Comparison of ENCODE assay signal across 20 cellular contexts in the genomic region with DNA sequence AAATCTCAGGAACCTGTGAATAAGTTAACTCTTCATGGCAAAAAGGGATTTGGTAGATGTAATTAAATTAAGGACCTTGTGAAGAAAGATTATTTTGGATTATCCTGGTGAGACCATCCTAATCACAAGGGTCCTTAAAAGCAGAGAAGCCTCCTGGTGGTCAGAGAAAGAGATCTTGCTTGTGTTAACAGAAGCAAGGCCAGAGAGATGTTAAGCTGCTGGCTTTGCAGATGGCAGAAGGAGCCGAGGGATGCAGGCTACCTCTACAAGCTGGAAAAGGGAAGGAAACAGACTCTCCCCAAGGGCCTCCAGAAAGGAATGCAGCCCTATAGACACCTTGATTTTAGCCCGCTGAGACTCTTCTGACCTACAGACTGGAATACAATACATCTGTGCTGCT.
DNase-seq lines count a peak whose midpoint lies in the region; ATAC-seq and TF ChIP-seq lines count a peak whose summit lies in the region.
"Had no signal": no experiment of that assay in that cellular context is flagged by ENCODE, and none has a peak within 500 bp of the region (broad histone marks: within the 10 kb centered on the region; RNA-seq: fewer than 3 reads in every experiment).

No MANE protein-coding gene starts in this region.

- no peak for TF ChIP-seq POLR2A in gastrocnemius medialis (IDR thresholded peaks at IDR 0.05)

- no peaks in the 10 kb centered on the region for H3K27me3 ChIP-seq in iPS DF 6.9 (ENCODE audit: control insufficient read depth, insufficient read depth, low read length)
- H3K27me3 ChIP-seq in effector memory CD4-positive, alpha-beta T cell (replicated peaks; ENCODE audit: control insufficient read depth, insufficient read depth, low read length, poor library complexity, severe bottlenecking), result no peaks in the 10 kb centered on the region
- no peaks in the 10 kb centered on the region for H3K27me3 ChIP-seq in gastrocnemius medialis
- H3K27me3 ChIP-seq: Peyer's patch had no signal

- POLR2A ChIA-PET in WTC11 (lab: Charles Lee), result no interaction called here

- no peaks in the 10 kb centered on the region for H3K36me3 Mint-ChIP-seq in WTC11

- no peaks in the 10 kb centered on the region for H3K27me3 Mint-ChIP-seq in WTC11 (ENCODE audit: low read depth)

- TF ChIP-seq CTCF in WTC11 (IDR thresholded peaks at IDR 0.05) (no peak), gastrocnemius medialis (IDR thresholded peaks at IDR 0.05 in 4 of 5, conservative IDR thresholded peaks at IDR 0.05 in 1 of 5) (no peak)

- in situ Hi-C loops in gastrocnemius medialis (cut with MboI; ENCODE audit: low sequenced_read_pairs in 4 of 4), result no loop called here

- no peaks in the 10 kb centered on the region for H3K9me3 ChIP-seq in iPS DF 6.9 (ENCODE audit: control insufficient read depth, insufficient read depth, low read length)
- H3K9me3 ChIP-seq in effector memory CD4-positive, alpha-beta T cell (ENCODE audit: control insufficient read depth, low read length), result no peaks in the 10 kb centered on the region
- H3K9me3 ChIP-seq in gastrocnemius medialis, result no peaks in the 10 kb centered on the region
- H3K9me3 ChIP-seq: Peyer's patch had no signal

- H3K4me3 Mint-ChIP-seq in WTC11, result no peak overlapping the region

- H3K4me3 ChIP-seq in iPS DF 6.9 (ENCODE audit: low read length) (no peak overlapping the region), gastrocnemius medialis (no peak overlapping the region)
- H3K4me3 ChIP-seq in effector memory CD4-positive, alpha-beta T cell (ENCODE audit: insufficient read depth, low read depth, low read length, poor library complexity, severe bottlenecking), result no peak overlapping the region
- H3K4me3 ChIP-seq: Peyer's patch had no signal

- peaks cover 16% of the 10 kb centered on the region for H3K4me1 Mint-ChIP-seq in WTC11

- H3K4me1 ChIP-seq in iPS DF 6.9 (ENCODE audit: control insufficient read depth, insufficient read depth, low read length) (no peaks in the 10 kb centered on the region), gastrocnemius medialis (no peaks in the 10 kb centered on the region)
- H3K4me1 ChIP-seq in effector memory CD4-positive, alpha-beta T cell (ENCODE audit: control insufficient read depth, insufficient read depth, low read length, poor library complexity, severe bottlenecking), result no peaks in the 10 kb centered on the region
- H3K4me1 ChIP-seq: Peyer's patch had no signal

- H3K27ac ChIP-seq in iPS DF 6.9 (ENCODE audit: low read length) (no peak overlapping the region), gastrocnemius medialis (no peak overlapping the region)
- no peak overlapping the region for H3K27ac ChIP-seq in effector memory CD4-positive, alpha-beta T cell (ENCODE audit: insufficient read depth, low read length, poor library complexity, severe bottlenecking)
- H3K27ac ChIP-seq: 22Rv1, C4-2B, Peyer's patch had no signal

- no peaks in the 10 kb centered on the region for H3K9me3 Mint-ChIP-seq in WTC11

- H3K36me3 ChIP-seq in iPS DF 6.9 (ENCODE audit: control insufficient read depth, insufficient read depth, low read length) (no peaks in the 10 kb centered on the region), gastrocnemius medialis (no peaks in the 10 kb centered on the region)
- H3K36me3 ChIP-seq in effector memory CD4-positive, alpha-beta T cell (ENCODE audit: control insufficient read depth, insufficient read depth, low read length), result peaks cover 9% of the 10 kb centered on the region
- H3K36me3 ChIP-seq: Peyer's patch had no signal

- no peak overlapping the region for H3K27ac Mint-ChIP-seq in WTC11

- DNase-seq in D341Med (ENCODE audit: low spot score) (peak; percentile 40), NAMALWA (ENCODE audit: low spot score) (peak; percentile 5), WTC11 (ENCODE audit: low spot score) (no peak), iPS DF 6.9 (ENCODE audit: low read depth, low spot score) (peak; percentile 5), MV-4-11 (lab: John Stamatoyannopoulos, UW) (no peak), gastrocnemius medialis (no peak)
- no peak for DNase-seq in effector memory CD4-positive, alpha-beta T cell
- DNase-seq: AML-193, DMS 273 treated with DMSO at 0.1 percent for 48 hours, DND-41, KG1, NCI-H1417 treated with DMSO at 0.1 percent for 48 hours, NCI-H2029, NCI-H345, NCI-H526 treated with DMSO at 0.1 percent for 48 hours, Peyer's patch had no signal

- ATAC-seq in WTC11, result peak; percentile 89
- ATAC-seq in GM18511 (IDR thresholded peaks at IDR 0.05; ENCODE audit: unreplicated experiment), result no peak
- ATAC-seq in gastrocnemius medialis, result no peak
- ATAC-seq: HepG2 had no signal

- no CpG with 5 or more reads among the region's 2 CpGs for WGBS in iPS DF 6.9 (ENCODE audit: insufficient coverage, insufficient read length)

- CTCF ChIA-PET in WTC11 (lab: Charles Lee), result interaction anchor here (0.6 to 1.9 kb wide), 7 partner anchors 8 to 85 kb away, joined by 3 to 14 read pairs (median 3); no protein-coding TSS in a partner anchor

- intact Hi-C loops in gastrocnemius medialis (cut with DNase I; ENCODE audit: low total_unique reads), result no loop called here

TF ChIP-seq in WTC11, 78 proteins besides CTCF, POLR2A, EP300 and RAD21:
- TF ChIP-seq E2F1 (CRISPR knock-in tag; IDR thresholded peaks at IDR 0.05) (no peak), JUN (CRISPR knock-in tag; IDR thresholded peaks at IDR 0.05) (no peak), USF2 (CRISPR knock-in tag; IDR thresholded peaks at IDR 0.05) (no peak), ZNF416 (CRISPR knock-in tag; IDR thresholded peaks at IDR 0.05) (no peak)

Comparison
In these comparisons a context has a peak if more than half of its experiments do, and no peak if none do; other contexts are left out.
1. DNase-seq: peak in D341Med (single experiment), NAMALWA (single experiment) and iPS DF 6.9 (single experiment); none in WTC11 (single experiment), MV-4-11 (single experiment), effector memory CD4-positive, alpha-beta T cell (0 of 3) and gastrocnemius medialis (0 of 2).